ENCODE assay signal across 11 cellular contexts in the genomic region with DNA sequence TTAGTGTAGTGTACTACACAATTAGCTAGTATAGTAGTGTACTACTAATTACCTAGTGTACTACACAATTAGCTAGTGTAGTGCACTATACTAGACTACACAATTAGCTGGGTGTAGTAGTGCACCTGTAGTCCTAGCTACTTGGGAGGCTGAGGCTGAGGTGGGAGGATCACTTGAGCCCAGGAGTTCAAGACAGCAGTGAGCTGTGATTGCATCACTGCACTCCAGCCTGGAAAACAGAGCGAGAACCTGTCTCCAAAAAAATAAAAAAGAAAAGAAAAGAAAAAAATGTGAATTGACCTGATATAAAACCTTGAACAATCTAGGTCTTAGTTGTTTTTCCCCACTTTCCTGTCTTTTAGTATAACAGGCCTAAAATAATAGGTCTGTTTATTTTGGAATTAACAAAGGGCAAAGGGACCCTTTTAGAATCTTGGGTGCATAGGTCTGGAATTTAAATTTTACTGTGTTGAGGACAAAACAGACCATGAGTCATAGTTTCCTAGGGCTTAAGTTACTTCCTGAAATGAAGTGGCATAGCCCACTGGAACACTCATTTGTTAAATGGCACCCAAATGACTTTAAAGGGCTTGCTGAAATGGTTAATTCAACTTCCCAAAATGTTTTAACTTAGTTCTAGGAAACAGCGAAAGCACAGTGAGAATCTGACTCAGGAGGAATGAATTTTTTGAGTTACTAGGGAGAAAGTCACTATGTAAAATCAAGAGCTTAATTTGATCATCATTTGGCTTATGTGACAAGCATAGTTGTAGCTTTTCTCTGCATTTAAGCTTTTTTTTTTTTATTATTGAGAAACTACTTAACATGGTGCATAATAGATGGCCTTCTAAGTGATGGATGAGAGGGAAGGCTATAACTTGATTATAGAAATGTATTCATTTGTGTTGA. TPM values are rescaled to one million over a fixed set of nuclear protein-coding genes. Genes with fewer than 3 reads are reported as not detected.
DNase-seq lines count a peak whose midpoint lies in the region; ATAC-seq and TF ChIP-seq lines count a peak whose summit lies in the region.
"Had no signal": no experiment of that assay in that cellular context is flagged by ENCODE, and none has a peak within 500 bp of the region (broad histone marks: within the 10 kb centered on the region; RNA-seq: fewer than 3 reads in every experiment).

No MANE protein-coding gene starts in this region.

- peak; percentile 57 for ATAC-seq in HG02642 (IDR thresholded peaks at IDR 0.05; ENCODE audit: poor library complexity, unreplicated experiment)
- ATAC-seq in HG03175 (IDR thresholded peaks at IDR 0.05; ENCODE audit: unreplicated experiment) = no peak
- no peak for ATAC-seq in HG03095 (IDR thresholded peaks at IDR 0.05; ENCODE audit: unreplicated experiment)

- H3K27ac ChIP-seq in ACC112 (ENCODE audit: low read depth, low read length) = peak overlapping the region; percentile 52
- H3K27ac ChIP-seq in hepatocyte = peak overlapping the region; percentile 14

- H3K4me3 ChIP-seq in ACC112 (ENCODE audit: low read depth, low read length) (no peak overlapping the region), hepatocyte (no peak overlapping the region)

- WGBS in hepatocyte (ENCODE audit: low lambda C conversion rate, missing lambda C conversion rate) = 80% methylated on average over 2 of the region's 2 CpGs

- H3K36me3 ChIP-seq in ACC112 (ENCODE audit: insufficient read depth, low read length) (no peaks in the 10 kb centered on the region), hepatocyte (replicated peaks; ENCODE audit: insufficient read depth, low read depth) (no peaks in the 10 kb centered on the region)

- H3K9me2 ChIP-seq in hepatocyte (replicated peaks; ENCODE audit: insufficient read depth) = no peaks in the 10 kb centered on the region

- H3K27me3 ChIP-seq in ACC112 (ENCODE audit: insufficient read depth, low read length) (no peaks in the 10 kb centered on the region), hepatocyte (no peaks in the 10 kb centered on the region)

- no peaks in the 10 kb centered on the region for H3K9me3 ChIP-seq in hepatocyte (ENCODE audit: low read depth)

- H3K4me2 ChIP-seq in hepatocyte = no peak overlapping the region

- H3K79me2 ChIP-seq in ACC112 (ENCODE audit: control insufficient read depth, insufficient read depth, low read length, unreplicated experiment) (no peaks in the 10 kb centered on the region), hepatocyte (no peaks in the 10 kb centered on the region)

- no peak for TF ChIP-seq CTCF in hepatocyte (IDR thresholded peaks at IDR 0.05; ENCODE audit: poor library complexity)

- no peaks in the 10 kb centered on the region for H4K20me1 ChIP-seq in hepatocyte (ENCODE audit: insufficient read depth, poor library complexity, severe bottlenecking)

- DNase-seq in SW480 (ENCODE audit: low spot score) (peak; percentile 26), hepatocyte (ENCODE audit: low spot score) (peak; percentile 47), NCI-H345 treated with DMSO at 0.1 percent for 48 hours (lab: John Stamatoyannopoulos, UW; ENCODE audit: unreplicated experiment) (no peak), NCI-H2227 treated with DMSO at 0.1 percent for 48 hours (lab: John Stamatoyannopoulos, UW) (no peak)
- DNase-seq: NCI-H1694 treated with DMSO at 0.1 percent for 48 hours, occipital lobe, substantia nigra had no signal

- H3K4me1 ChIP-seq in ACC112 (ENCODE audit: control insufficient read depth, insufficient read depth, low read length, unreplicated experiment) (peaks cover 16% of the 10 kb centered on the region), hepatocyte (ENCODE audit: insufficient read depth) (no peaks in the 10 kb centered on the region)

- no peak overlapping the region for H2AFZ ChIP-seq in ACC112 (ENCODE audit: low read length, unreplicated experiment)
- no peak overlapping the region for H2AFZ ChIP-seq in hepatocyte

RNA-seq across cellular contexts. Expression of a gene that starts 50.7 kb away (rescaled TPM):
- 66.4 and 68.3 TPM in 2 replicates for total RNA-seq in hepatocyte
- polyA plus RNA-seq in hepatocyte = 23.2 and 23.4 TPM in 2 replicates

Comparison
In these comparisons a context has a peak if more than half of its experiments do, and no peak if none do; other contexts are left out.
1. DNase-seq: peak in SW480 (single experiment) and hepatocyte (single experiment); none in NCI-H345 treated with DMSO at 0.1 percent for 48 hours (single experiment) and NCI-H2227 treated with DMSO at 0.1 percent for 48 hours (single experiment).